ENCODE assay signal across 9 cellular contexts in genomic region chr11:20367313-20367948, GRCh38. TPM values are rescaled to one million over a fixed set of nuclear protein-coding genes. Genes with fewer than 3 reads are reported as not detected.
DNase-seq lines count a peak whose midpoint lies in the region; ATAC-seq and TF ChIP-seq lines count a peak whose summit lies in the region.
"Had no signal": no experiment of that assay in that cellular context is flagged by ENCODE, and none has a peak within 500 bp of the region (broad histone marks: within the 10 kb centered on the region; RNA-seq: fewer than 3 reads in every experiment).

No MANE protein-coding gene starts in this region.

- BruUV-seq in Calu3 (replicated peaks; lab: Mats Ljungman, UMichigan), result no TSS peak

- H3K4me1 ChIP-seq in Peyer's patch, result peaks cover 0 to 36% (median 11%) of the 10 kb centered on the region in 4 donors

- no peaks in the 10 kb centered on the region for H3K27me3 ChIP-seq in Peyer's patch

- H3K36me3 ChIP-seq in Peyer's patch, result peaks cover 0 to 22% (median 0%) of the 10 kb centered on the region in 3 donors

- CTCF ChIA-PET in Calu3 (lab: Charles Lee), result no interaction called here

- intact Hi-C loops in Calu3 (cut with micrococcal nuclease; ENCODE audit: unreplicated experiment), result no loop called here

- peaks cover 29% of the 10 kb centered on the region for H3K4me1 Mint-ChIP-seq in Calu3 (ENCODE audit: low read depth, unreplicated experiment)
- H3K4me1 Mint-ChIP-seq in activated naive CD8-positive, alpha-beta T cell treated with anti-CD3 and anti-CD28 coated beads, Interleukin-2, amount 50 U/mL, for 24 hours, result peaks cover 57% of the 10 kb centered on the region

- peak overlapping the region; percentile 78 for H3K27ac Mint-ChIP-seq in Calu3 (ENCODE audit: unreplicated experiment)
- peak overlapping the region; percentile 65 for H3K27ac Mint-ChIP-seq in activated naive CD8-positive, alpha-beta T cell treated with anti-CD3 and anti-CD28 coated beads, Interleukin-2, amount 50 U/mL, for 24 hours

- peak overlapping the region; percentile 81 for H3K4me3 Mint-ChIP-seq in Calu3 (ENCODE audit: low read depth, unreplicated experiment)
- peak overlapping the region; percentile 55 for H3K4me3 Mint-ChIP-seq in activated naive CD8-positive, alpha-beta T cell treated with anti-CD3 and anti-CD28 coated beads, Interleukin-2, amount 50 U/mL, for 24 hours

- ATAC-seq in activated naive CD8-positive, alpha-beta T cell treated with anti-CD3 and anti-CD28 coated beads, Interleukin-2, amount 50 U/mL, for 24 hours, result peak; percentile 67
- no peak for ATAC-seq in GM21619 (IDR thresholded peaks at IDR 0.05; ENCODE audit: unreplicated experiment)

- DNase-seq in Calu3, result peak; percentile 44
- DNase-seq in Peyer's patch, result peak in 1 of 3 donors; percentile 83
- DNase-seq in activated naive CD8-positive, alpha-beta T cell treated with anti-CD3 and anti-CD28 coated beads, Interleukin-2, amount 50 U/mL, for 24 hours, result peak; percentile 59
- peak; percentile 79 for DNase-seq in islet precursor cell
- DNase-seq in stimulated activated CD8-positive, alpha-beta memory T cell treated with anti-CD3 and anti-CD28 coated beads, Interleukin-12 subunit alpha, Interleukin-12 subunit beta, amount 100 ng/mL, for 4 hours (ENCODE audit: low read depth), result peak; percentile 31
- no peak for DNase-seq in NCI-H1694 treated with DMSO at 0.1 percent for 48 hours (lab: John Stamatoyannopoulos, UW)
- no peak for DNase-seq in NCI-H2196 treated with DMSO at 0.1 percent for 48 hours (lab: John Stamatoyannopoulos, UW; ENCODE audit: unreplicated experiment)
- DNase-seq: naive B cell had no signal

- TF ChIP-seq CTCF in Calu3 (IDR thresholded peaks at IDR 0.05; ENCODE audit: unreplicated experiment) (no peak), Peyer's patch (IDR thresholded peaks at IDR 0.05) (no peak)

- peak overlapping the region in 3 of 4 donors; percentile 5 to 76 (median 69) for H3K27ac ChIP-seq in Peyer's patch

- H3K9me3 Mint-ChIP-seq in Calu3 (ENCODE audit: low read depth, unreplicated experiment), result no peaks in the 10 kb centered on the region
- no peaks in the 10 kb centered on the region for H3K9me3 Mint-ChIP-seq in activated naive CD8-positive, alpha-beta T cell treated with anti-CD3 and anti-CD28 coated beads, Interleukin-2, amount 50 U/mL, for 24 hours
- H3K9me3 Mint-ChIP-seq: naive B cell had no signal

- peak overlapping the region in 1 of 4 donors; percentile 2 for H3K4me3 ChIP-seq in Peyer's patch

- TF ChIP-seq POLR2A in Peyer's patch (IDR thresholded peaks at IDR 0.05), result no peak

- peaks cover 34% of the 10 kb centered on the region for H3K36me3 Mint-ChIP-seq in Calu3 (ENCODE audit: insufficient read depth, unreplicated experiment)
- H3K36me3 Mint-ChIP-seq in activated naive CD8-positive, alpha-beta T cell treated with anti-CD3 and anti-CD28 coated beads, Interleukin-2, amount 50 U/mL, for 24 hours (ENCODE audit: low read depth), result peaks cover 31% of the 10 kb centered on the region

- H3K27me3 Mint-ChIP-seq in Calu3 (ENCODE audit: unreplicated experiment), result no peaks in the 10 kb centered on the region
- no peaks in the 10 kb centered on the region for H3K27me3 Mint-ChIP-seq in activated naive CD8-positive, alpha-beta T cell treated with anti-CD3 and anti-CD28 coated beads, Interleukin-2, amount 50 U/mL, for 24 hours
- H3K27me3 Mint-ChIP-seq: naive B cell had no signal

- H3K9me3 ChIP-seq in Peyer's patch, result no peaks in the 10 kb centered on the region

RNA-seq across cellular contexts. Expression of gene HTATIP2, which starts 3.9 kb away (rescaled TPM):
- total RNA-seq in Calu3 (2022) (94.7 and 106 TPM in 2 replicates), Peyer's patch (100 to 1,000 TPM in 3 of 4 donors, 10 to 100 TPM in 1; 89.1 to 280 (median 118) TPM)

RNA-seq across cellular contexts. Expression of gene PRMT3, which starts 20.1 kb away (rescaled TPM):
- 23.1 and 24.0 TPM in 2 replicates for total RNA-seq in Calu3 (2022)
- total RNA-seq in Peyer's patch, result 10 to 100 TPM; 10.5 to 42.1 (median 16.2) TPM

Comparison
In these comparisons a context has a peak if more than half of its experiments do, and no peak if none do; other contexts are left out.
1. DNase-seq: peak in Calu3 (single experiment), activated naive CD8-positive, alpha-beta T cell treated with anti-CD3 and anti-CD28 coated beads, Interleukin-2, amount 50 U/mL, for 24 hours (single experiment), islet precursor cell (single experiment) and stimulated activated CD8-positive, alpha-beta memory T cell treated with anti-CD3 and anti-CD28 coated beads, Interleukin-12 subunit alpha, Interleukin-12 subunit beta, amount 100 ng/mL, for 4 hours (single experiment); none in NCI-H1694 treated with DMSO at 0.1 percent for 48 hours (single experiment) and NCI-H2196 treated with DMSO at 0.1 percent for 48 hours (single experiment).